11 cellular contexts compared by ENCODE assay signal in genomic region chrX:118367338-118367737, GRCh38.
"Had no signal": no experiment of that assay in that cellular context is flagged by ENCODE, and none has a peak within 500 bp of the region (broad histone marks: within the 10 kb centered on the region; RNA-seq: fewer than 3 reads in every experiment).

No MANE protein-coding gene starts in this region.

- DNase-seq: H9, HCEC 1CT, Karpas-422, KBM-7 had no signal

- H3K4me3 ChIP-seq: GM23338 had no signal

- H3K4me2 ChIP-seq: GM23338, KMS-11 had no signal

- H2AFZ ChIP-seq: GM23338 had no signal

- FAIRE-seq: H1, H54, HepG2 had no signal

- H3K9ac ChIP-seq: KMS-11 had no signal

- H3K9me3 Mint-ChIP-seq: GM23338, H9, IgD-negative memory B cell had no signal

- H3K27ac Mint-ChIP-seq: GM23338, H9, IgD-negative memory B cell had no signal

- H3K36me3 Mint-ChIP-seq: IgD-negative memory B cell had no signal

- H3K27me3 Mint-ChIP-seq: IgD-negative memory B cell had no signal

- ATAC-seq: GM23338, HepG2 had no signal

- H3K4me3 Mint-ChIP-seq: GM23338, H9, IgD-negative memory B cell had no signal

- H3K27ac ChIP-seq: HL-60, KMS-11 had no signal
